In genomic region chr6:118843685-118844390, GRCh38 we compare ENCODE assay signal across 11 cellular contexts. TPM values are rescaled to one million over a fixed set of nuclear protein-coding genes. Genes with fewer than 3 reads are reported as not detected.
A peak's percentile ranks its signal among the peaks of the same experiment; 100 is the strongest.
DNase-seq lines count a peak whose midpoint lies in the region; ATAC-seq and TF ChIP-seq lines count a peak whose summit lies in the region.
"Had no signal": no experiment of that assay in that cellular context is flagged by ENCODE, and none has a peak within 500 bp of the region (broad histone marks: within the 10 kb centered on the region; RNA-seq: fewer than 3 reads in every experiment).

No MANE protein-coding gene starts in this region.

- H3K79me2 ChIP-seq in OCI-LY3 (ENCODE audit: low read length), result peaks cover 17% of the 10 kb centered on the region

- peaks cover 3% of the 10 kb centered on the region for H3K36me3 ChIP-seq in CD4-positive, CD25-positive, alpha-beta regulatory T cell (ENCODE audit: control insufficient read depth, insufficient read depth, low read length)
- H3K36me3 ChIP-seq in OCI-LY3 (replicated peaks; ENCODE audit: low read depth, low read length) (no peaks in the 10 kb centered on the region), H7 (replicated peaks; ENCODE audit: control insufficient read depth, insufficient read depth, low read length) (no peaks in the 10 kb centered on the region)
- H3K36me3 ChIP-seq: upper lobe of left lung had no signal

- peak overlapping the region; percentile 64; the same call in 1 of the 2 replicates for H3K9ac ChIP-seq in OCI-LY3 (ENCODE audit: low read length)
- H3K9ac ChIP-seq: BLaER1 had no signal

- peak in 1 of 3 donors; percentile 77 for DNase-seq in CD4-positive, CD25-positive, alpha-beta regulatory T cell
- DNase-seq in H7 (no peak), GDM1 (lab: John Stamatoyannopoulos, UW) (no peak), HCEC 1CT (no peak), DMS153 (lab: John Stamatoyannopoulos, UW) (no peak)
- DNase-seq: NCI-H69, upper lobe of left lung had no signal

- peaks cover 24% of the 10 kb centered on the region for H3K36me3 Mint-ChIP-seq in CD4-positive, CD25-positive, alpha-beta regulatory T cell

- H4K20me1 ChIP-seq in OCI-LY3 (ENCODE audit: insufficient read depth, low read length), result no peaks in the 10 kb centered on the region
- H4K20me1 ChIP-seq: BLaER1 had no signal

- H3K27ac ChIP-seq in CD4-positive, CD25-positive, alpha-beta regulatory T cell (ENCODE audit: insufficient read depth, low read length, poor library complexity, severe bottlenecking), result no peak overlapping the region
- peak overlapping the region; percentile 94 for H3K27ac ChIP-seq in OCI-LY3 (ENCODE audit: low read length)
- H3K27ac ChIP-seq: BLaER1, upper lobe of left lung had no signal

- no peaks in the 10 kb centered on the region for H3K27me3 ChIP-seq in CD4-positive, CD25-positive, alpha-beta regulatory T cell (ENCODE audit: control insufficient read depth, insufficient read depth, low read length)
- no peaks in the 10 kb centered on the region for H3K27me3 ChIP-seq in OCI-LY3 (ENCODE audit: low read depth, low read length)
- H3K27me3 ChIP-seq in H7 (ENCODE audit: control insufficient read depth, insufficient read depth, low read length), result no peaks in the 10 kb centered on the region
- H3K27me3 ChIP-seq: BLaER1, upper lobe of left lung had no signal

- peak overlapping the region; percentile 1 to 39 (median 6) for H3K27ac Mint-ChIP-seq in CD4-positive, CD25-positive, alpha-beta regulatory T cell

- no peak for TF ChIP-seq CTCF in OCI-LY3 (IDR thresholded peaks at IDR 0.05; ENCODE audit: low read depth, low read length)

- H2AFZ ChIP-seq in OCI-LY3 (ENCODE audit: low read depth, low read length), result no peak overlapping the region

- peak overlapping the region; percentile 70 for H3K4me2 ChIP-seq in OCI-LY3 (ENCODE audit: low read length)
- H3K4me2 ChIP-seq: BLaER1 had no signal

- no peak for ATAC-seq in CD4-positive, CD25-positive, alpha-beta regulatory T cell (ENCODE audit: low read depth in 2 of 2)
- ATAC-seq in GM18909 (IDR thresholded peaks at IDR 0.05; ENCODE audit: poor library complexity, unreplicated experiment) (peak; percentile 92), HG02798 (IDR thresholded peaks at IDR 0.05; ENCODE audit: poor library complexity, unreplicated experiment) (peak; percentile 88)

- peaks cover 0 to 2% of the 10 kb centered on the region in 2 experiments for H3K9me3 ChIP-seq in CD4-positive, CD25-positive, alpha-beta regulatory T cell (ENCODE audit: control insufficient read depth in 2 of 2, low read length in 2 of 2)
- H3K9me3 ChIP-seq in OCI-LY3 (ENCODE audit: insufficient read depth, low read length), result no peaks in the 10 kb centered on the region
- H3K9me3 ChIP-seq: upper lobe of left lung had no signal

- no peaks in the 10 kb centered on the region for H3K27me3 Mint-ChIP-seq in CD4-positive, CD25-positive, alpha-beta regulatory T cell

- peaks cover 22 to 39% (median 35%) of the 10 kb centered on the region in 4 donors for H3K4me1 Mint-ChIP-seq in CD4-positive, CD25-positive, alpha-beta regulatory T cell

- peak overlapping the region in 2 of 4 donors; percentile 11 to 29 for H3K4me3 Mint-ChIP-seq in CD4-positive, CD25-positive, alpha-beta regulatory T cell

- peak overlapping the region; percentile 1 for H3K4me3 ChIP-seq in CD4-positive, CD25-positive, alpha-beta regulatory T cell (ENCODE audit: low read depth, low read length)
- H3K4me3 ChIP-seq in OCI-LY3 (ENCODE audit: low read length) (peak overlapping the region; percentile 58), H7 (ENCODE audit: insufficient read depth, low read depth, low read length) (no peak overlapping the region)
- H3K4me3 ChIP-seq: BLaER1, upper lobe of left lung had no signal

- peaks cover 0 to 4% (median 2%) of the 10 kb centered on the region in 7 donors for H3K9me3 Mint-ChIP-seq in CD4-positive, CD25-positive, alpha-beta regulatory T cell

- H3K4me1 ChIP-seq in CD4-positive, CD25-positive, alpha-beta regulatory T cell (ENCODE audit: control insufficient read depth, insufficient read depth, low read length, poor library complexity, severe bottlenecking), result peaks cover 25% of the 10 kb centered on the region
- H3K4me1 ChIP-seq in OCI-LY3 (ENCODE audit: low read length), result peaks cover 39% of the 10 kb centered on the region
- H3K4me1 ChIP-seq: BLaER1, upper lobe of left lung had no signal

RNA-seq across cellular contexts. Expression of gene ASF1A, which starts 50.1 kb away (rescaled TPM):
- total RNA-seq in CD4-positive, CD25-positive, alpha-beta regulatory T cell, result 30.2 TPM
- polyA plus RNA-seq in CD4-positive, CD25-positive, alpha-beta regulatory T cell, result 10 to 100 TPM; 69.7 to 81.8 (median 71.8) TPM
- 26.4 and 27.1 TPM in 2 replicates for total RNA-seq in H7 (2014; rRNA removed; shearing (Covaris generic))

Comparison
In these comparisons a context has a peak if more than half of its experiments do, and no peak if none do; other contexts are left out.
1. ATAC-seq: peak in GM18909 (single experiment) and HG02798 (single experiment); none in CD4-positive, CD25-positive, alpha-beta regulatory T cell (0 of 2).